In the genomic region with DNA sequence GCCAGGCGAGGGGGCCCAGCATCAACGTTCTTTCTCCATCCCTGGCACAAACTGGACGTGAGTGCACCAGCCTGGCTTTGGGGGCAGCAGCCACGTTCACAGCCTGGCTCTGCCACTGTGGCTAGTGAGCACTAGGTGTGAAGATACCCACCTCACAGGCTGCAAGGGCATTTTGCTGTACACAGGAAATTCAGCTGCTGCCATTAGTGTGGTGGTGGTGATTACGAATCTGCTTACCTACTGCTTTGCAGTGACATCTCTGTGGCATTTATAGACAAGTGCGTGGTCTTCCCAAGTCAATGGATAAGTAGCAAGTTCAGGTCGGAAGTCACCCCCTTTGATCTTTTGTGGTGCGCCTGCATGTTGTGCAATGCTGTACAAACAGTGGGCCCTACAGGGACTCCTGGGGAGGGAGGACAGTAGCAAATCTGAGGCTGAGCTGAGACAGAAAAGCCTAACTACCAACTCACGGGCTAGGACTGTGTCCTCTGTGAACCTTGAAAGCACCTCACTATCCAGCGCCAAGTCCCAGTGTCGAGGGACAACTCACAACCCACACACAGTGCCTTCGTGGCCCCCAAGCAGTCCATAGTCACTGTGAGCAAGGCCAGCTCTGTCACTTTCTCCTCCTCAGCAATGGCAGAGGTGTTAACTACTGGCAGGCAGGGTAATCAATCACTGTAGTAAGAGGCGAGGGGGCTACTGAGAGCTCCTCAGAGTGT, we compare ENCODE assay signal across 28 cellular contexts. TPM values are rescaled to one million over a fixed set of nuclear protein-coding genes. Genes with fewer than 3 reads are reported as not detected.
"Had no signal": no experiment of that assay in that cellular context is flagged by ENCODE, and none has a peak within 500 bp of the region (broad histone marks: within the 10 kb centered on the region; RNA-seq: fewer than 3 reads in every experiment).

No MANE protein-coding gene starts in this region.

- H3K27me3 Mint-ChIP-seq: activated CD4-positive, alpha-beta memory T cell treated with anti-CD3 and anti-CD28 coated beads, Interleukin-2, amount 10 ng/mL, durations not matched to agents 7 days and 5 days; activated naive CD4-positive, alpha-beta T cell treated with anti-CD3 and anti-CD28 coated beads, Interleukin-2, amount 50 U/mL, for 24 hours; brain; memory B cell; T-cell had no signal

- H3K9me3 Mint-ChIP-seq: activated CD4-positive, alpha-beta memory T cell treated with anti-CD3 and anti-CD28 coated beads, Interleukin-2, amount 10 ng/mL, durations not matched to agents 7 days and 5 days; activated naive CD4-positive, alpha-beta T cell treated with anti-CD3 and anti-CD28 coated beads, Interleukin-2, amount 50 U/mL, for 24 hours; activated T-helper 1 cell treated with anti-CD3 and anti-CD28 coated beads, Interleukin-12 subunit alpha, Interleukin-12 subunit beta, Interleukin-2, Interleukin-4 antibody, amounts not matched to agents 30 ng/mL and 10 ng/mL and 1 ng/mL, durations not matched to agents 14 hours and 24 hours and 36 hours; brain; memory B cell; neural progenitor cell; T-cell had no signal

- ATAC-seq: gastrocnemius medialis, left ventricle myocardium superior, T-cell had no signal

- H3K4me3 ChIP-seq: esophagus muscularis mucosa, gastrocnemius medialis, neural progenitor cell, sigmoid colon, thoracic aorta, upper lobe of left lung had no signal

- DNase-seq: activated CD4-positive, alpha-beta memory T cell treated with anti-CD3 and anti-CD28 coated beads, Interleukin-2, amount 10 ng/mL, durations not matched to agents 7 days and 5 days; activated CD4-positive, alpha-beta T cell treated with anti-CD3 and anti-CD28 coated beads for 48 hours; activated CD4-positive, CD25-positive, alpha-beta regulatory T cell; activated gamma-delta T cell treated with Interleukin-2 at 50 U/mL for 16 hours; aorta; caudate nucleus; dermis blood vessel endothelial cell; effector memory CD4-positive, alpha-beta T cell; gastrocnemius medialis; hypothalamus; left ventricle myocardium superior; posterior cingulate gyrus; retina; sigmoid colon; stimulated activated CD4-positive, alpha-beta T cell treated with anti-CD3 and anti-CD28 coated beads, Interleukin-2, amount 100 ng/mL, for 48 hours; stimulated activated CD8-positive, alpha-beta memory T cell treated with anti-CD3 and anti-CD28 coated beads, Interleukin-4, amount 100 ng/mL, for 48 hours; stimulated activated naive CD4-positive, alpha-beta T cell; upper lobe of left lung had no signal

- H3K36me3 Mint-ChIP-seq: activated naive CD4-positive, alpha-beta T cell treated with anti-CD3 and anti-CD28 coated beads, Interleukin-2, amount 50 U/mL, for 24 hours had no signal

- H3K4me3 Mint-ChIP-seq: activated CD4-positive, alpha-beta memory T cell treated with anti-CD3 and anti-CD28 coated beads, Interleukin-2, amount 10 ng/mL, durations not matched to agents 7 days and 5 days; activated naive CD4-positive, alpha-beta T cell treated with anti-CD3 and anti-CD28 coated beads, Interleukin-2, amount 50 U/mL, for 24 hours; activated T-helper 1 cell treated with anti-CD3 and anti-CD28 coated beads, Interleukin-12 subunit alpha, Interleukin-12 subunit beta, Interleukin-2, Interleukin-4 antibody, amounts not matched to agents 30 ng/mL and 10 ng/mL and 1 ng/mL, durations not matched to agents 14 hours and 24 hours and 36 hours; brain; memory B cell; neural progenitor cell; T-cell had no signal

- H3K27ac ChIP-seq: esophagus muscularis mucosa, gastrocnemius medialis, neural progenitor cell, sigmoid colon, thoracic aorta, upper lobe of left lung had no signal

- H3K4me1 ChIP-seq: esophagus muscularis mucosa, gastrocnemius medialis, neural progenitor cell, sigmoid colon, upper lobe of left lung had no signal

- H3K27me3 ChIP-seq: esophagus muscularis mucosa, gastrocnemius medialis, neural progenitor cell, sigmoid colon, upper lobe of left lung had no signal

- H3K4me1 Mint-ChIP-seq: brain had no signal

- H3K9ac ChIP-seq: neural progenitor cell had no signal

- H3K27ac Mint-ChIP-seq: activated CD4-positive, alpha-beta memory T cell treated with anti-CD3 and anti-CD28 coated beads, Interleukin-2, amount 10 ng/mL, durations not matched to agents 7 days and 5 days; activated naive CD4-positive, alpha-beta T cell treated with anti-CD3 and anti-CD28 coated beads, Interleukin-2, amount 50 U/mL, for 24 hours; activated T-helper 1 cell treated with anti-CD3 and anti-CD28 coated beads, Interleukin-12 subunit alpha, Interleukin-12 subunit beta, Interleukin-2, Interleukin-4 antibody, amounts not matched to agents 30 ng/mL and 10 ng/mL and 1 ng/mL, durations not matched to agents 14 hours and 24 hours and 36 hours; brain; memory B cell; neural progenitor cell had no signal

- H3K4me2 ChIP-seq: neural progenitor cell had no signal

- H3K9me3 ChIP-seq: esophagus muscularis mucosa, gastrocnemius medialis, sigmoid colon, thoracic aorta, upper lobe of left lung had no signal

- H2AFZ ChIP-seq: neural progenitor cell had no signal

- H3K36me3 ChIP-seq: neural progenitor cell had no signal

RNA-seq across cellular contexts. Expression of gene MMP21, which starts 16.9 kb away (rescaled TPM):
- total RNA-seq: activated CD4-positive, alpha-beta memory T cell treated with anti-CD3 and anti-CD28 coated beads, Interleukin-2, amount 10 ng/mL, durations not matched to agents 7 days and 5 days; activated T-helper 1 cell treated with anti-CD3 and anti-CD28 coated beads, Interleukin-12 subunit alpha, Interleukin-12 subunit beta, Interleukin-2, Interleukin-4 antibody, amounts not matched to agents 30 ng/mL and 10 ng/mL and 1 ng/mL, durations not matched to agents 14 hours and 24 hours and 36 hours; endothelial cell of umbilical vein; esophagus muscularis mucosa; gastrocnemius medialis; left ventricle myocardium superior; omental fat pad; thoracic aorta had no signal
- polyA plus RNA-seq: aorta had no signal
